Comparison of ENCODE assay signal across 1 cellular context in genomic region chr6:166507809-166508373, GRCh38.
TF ChIP-seq lines count a peak whose summit lies in the region.

No MANE protein-coding gene starts in this region.

TF ChIP-seq in H1, 55 proteins besides CTCF, POLR2A, EP300 and RAD21:
- TF ChIP-seq TAF7 (optimal IDR thresholded peaks at IDR 0.05; ENCODE audit: borderline replicate concordance, low read depth, low read length) (no peak), FOSL1 (IDR thresholded peaks at IDR 0.05; ENCODE audit: insufficient read depth, low read depth, low read length) (no peak), SRF (IDR thresholded peaks at IDR 0.05; ENCODE audit: low read depth, low read length) (no peak), SIN3A (conservative IDR thresholded peaks at IDR 0.05 in 1 of 2, IDR thresholded peaks at IDR 0.05 in 1 of 2; ENCODE audit: low read depth in 1 of 2, low read length in 2 of 2) (no peak), CHD2 (IDR thresholded peaks at IDR 0.05; ENCODE audit: low read length) (no peak), CHD1 (IDR thresholded peaks at IDR 0.05; ENCODE audit: low read depth, low read length) (no peak), KDM5A (IDR thresholded peaks at IDR 0.05; ENCODE audit: low read length) (no peak), CBX5 (IDR thresholded peaks at IDR 0.05; ENCODE audit: low read depth, low read length) (no peak), BCL11A (IDR thresholded peaks at IDR 0.05; ENCODE audit: low read depth in 2 of 2, low read length in 2 of 2) (no peak), TCF12 (IDR thresholded peaks at IDR 0.05; ENCODE audit: low read depth, low read length) (no peak), SP4 (IDR thresholded peaks at IDR 0.05; ENCODE audit: low read length) (no peak), BACH1 (IDR thresholded peaks at IDR 0.05; ENCODE audit: low read length) (no peak), ZNF274 (IDR thresholded peaks at IDR 0.05; ENCODE audit: borderline replicate concordance, extremely low read depth, low read length) (no peak), ASH2L (IDR thresholded peaks at IDR 0.05; ENCODE audit: low read length) (no peak), BRCA1 (IDR thresholded peaks at IDR 0.05; ENCODE audit: low read depth, low read length) (no peak)
- TF ChIP-seq, protein P1, sequence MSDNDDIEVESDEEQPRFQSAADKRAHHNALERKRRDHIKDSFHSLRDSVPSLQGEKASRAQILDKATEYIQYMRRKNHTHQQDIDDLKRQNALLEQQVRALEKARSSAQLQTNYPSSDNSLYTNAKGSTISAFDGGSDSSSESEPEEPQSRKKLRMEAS (IDR thresholded peaks at IDR 0.05) = no peak
- TF ChIP-seq, protein P2, sequence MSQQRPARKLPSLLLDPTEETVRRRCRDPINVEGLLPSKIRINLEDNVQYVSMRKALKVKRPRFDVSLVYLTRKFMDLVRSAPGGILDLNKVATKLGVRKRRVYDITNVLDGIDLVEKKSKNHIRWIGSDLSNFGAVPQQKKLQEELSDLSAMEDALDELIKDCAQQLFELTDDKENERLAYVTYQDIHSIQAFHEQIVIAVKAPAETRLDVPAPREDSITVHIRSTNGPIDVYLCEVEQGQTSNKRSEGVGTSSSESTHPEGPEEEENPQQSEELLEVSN (IDR thresholded peaks at IDR 0.05) = no peak
- TF ChIP-seq, protein P3, sequence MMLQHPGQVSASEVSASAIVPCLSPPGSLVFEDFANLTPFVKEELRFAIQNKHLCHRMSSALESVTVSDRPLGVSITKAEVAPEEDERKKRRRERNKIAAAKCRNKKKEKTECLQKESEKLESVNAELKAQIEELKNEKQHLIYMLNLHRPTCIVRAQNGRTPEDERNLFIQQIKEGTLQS (IDR thresholded peaks at IDR 0.05; ENCODE audit: insufficient read depth, low read depth, low read length) = no peak
